In genomic region chr17:41116292-41116691, GRCh38 we compare ENCODE assay signal across 17 cellular contexts. TPM values are rescaled to one million over a fixed set of nuclear protein-coding genes. Genes with fewer than 3 reads are reported as not detected.
DNase-seq lines count a peak whose midpoint lies in the region; ATAC-seq lines count a peak whose summit lies in the region.
"Had no signal": no experiment of that assay in that cellular context is flagged by ENCODE, and none has a peak within 500 bp of the region (broad histone marks: within the 10 kb centered on the region; RNA-seq: fewer than 3 reads in every experiment).

No MANE protein-coding gene starts in this region.

- ATAC-seq in naive B cell (ENCODE audit: low read depth in 2 of 2) (peak; percentile 71 to 76), GM19328 (IDR thresholded peaks at IDR 0.05; ENCODE audit: unreplicated experiment) (no peak), left colon (no peak)
- ATAC-seq: HCT116 had no signal

- in situ Hi-C loops in SK-MEL-5 (cut with HindIII; ENCODE audit: low pct_unique_long_range_greater_than_20kb, low sequenced_read_pairs), result no loop called here

- H3K27ac Mint-ChIP-seq in naive B cell, result peak overlapping the region; percentile 89 to 100 (median 98)

- peaks cover 2 to 22% (median 14%) of the 10 kb centered on the region in 7 donors for H3K9me3 Mint-ChIP-seq in naive B cell

- intact Hi-C loops in left colon (cut with DNase I, micrococcal nuclease), result no loop called here

- H3K4me3 Mint-ChIP-seq in naive B cell, result peak overlapping the region in 7 of 8 donors; percentile 30 to 87 (median 66)

- peaks cover 14 to 33% of the 10 kb centered on the region in 2 donors for H3K36me3 Mint-ChIP-seq in naive B cell

- H3K4me1 Mint-ChIP-seq in naive B cell, result peaks cover 52 to 76% (median 58%) of the 10 kb centered on the region in 3 donors

- DNase-seq in EL (peak; percentile 66), MV-4-11 (lab: John Stamatoyannopoulos, UW) (peak; percentile 65), SK-MEL-5 (ENCODE audit: low read depth, low spot score) (peak; percentile 5), naive B cell (peak; percentile 74), GF-D8 (lab: John Stamatoyannopoulos, UW) (no peak), left colon (no peak), DMS79 (lab: John Stamatoyannopoulos, UW) (no peak)
- DNase-seq: ACHN, MM.1S, NCI-H1417 treated with DMSO at 0.1 percent for 48 hours, NCI-H2029 treated with DMSO at 0.1 percent for 48 hours, NCI-H524, PC-9, Right ventricle myocardium superior, T-helper 2 cell had no signal

- no peaks in the 10 kb centered on the region for H3K27me3 Mint-ChIP-seq in naive B cell

RNA-seq across cellular contexts. Expression of gene KRTAP4-11, which starts 1.9 kb away (rescaled TPM):
- not detected in 2 replicates for total RNA-seq in SK-MEL-5 (2014; rRNA removed; shearing (Covaris generic))
- polyA plus RNA-seq in SK-MEL-5 (2015; cell fraction: cytosol; rRNA removed), result not detected in 2 replicates
- not detected in 2 replicates for polyA plus RNA-seq in SK-MEL-5 (2015; cell fraction: nucleus; rRNA removed)
- not detected for polyA plus RNA-seq in naive B cell (ENCODE audit: low read depth in 6 of 6)
- total RNA-seq in left colon, result not detected
- total RNA-seq: PC-9, Right ventricle myocardium superior had no signal

RNA-seq across cellular contexts. Expression of gene KRTAP4-12, which starts 7.7 kb away (rescaled TPM):
- not detected in 2 replicates for total RNA-seq in SK-MEL-5 (2014; rRNA removed; shearing (Covaris generic))
- polyA plus RNA-seq in SK-MEL-5 (2015; cell fraction: cytosol; rRNA removed), result not detected in 2 replicates
- not detected in 2 replicates for polyA plus RNA-seq in SK-MEL-5 (2015; cell fraction: nucleus; rRNA removed)
- polyA plus RNA-seq in naive B cell (ENCODE audit: low read depth in 6 of 6), result 1 to 10 TPM in 2 of 6 donors, under 1 TPM in 2, not detected in 2; 0.30 to 3.3 (median 1.3) TPM
- not detected for total RNA-seq in left colon
- total RNA-seq: PC-9, Right ventricle myocardium superior had no signal

RNA-seq across cellular contexts. Expression of gene KRTAP4-9, which starts 11.1 kb away (rescaled TPM):
- not detected in 2 replicates for total RNA-seq in SK-MEL-5 (2014; rRNA removed; shearing (Covaris generic))
- polyA plus RNA-seq in SK-MEL-5 (2015; cell fraction: cytosol; rRNA removed), result not detected in 2 replicates
- not detected in 2 replicates for polyA plus RNA-seq in SK-MEL-5 (2015; cell fraction: nucleus; rRNA removed)
- polyA plus RNA-seq in naive B cell (ENCODE audit: low read depth in 6 of 6), result not detected
- not detected for total RNA-seq in left colon
- total RNA-seq: PC-9, Right ventricle myocardium superior had no signal

RNA-seq across cellular contexts. Expression of gene KRTAP4-16, which starts 14.3 kb away (rescaled TPM):
- not detected in 2 replicates for total RNA-seq in SK-MEL-5 (2014; rRNA removed; shearing (Covaris generic))
- not detected in 2 replicates for polyA plus RNA-seq in SK-MEL-5 (2015; cell fraction: cytosol; rRNA removed)
- not detected in 2 replicates for polyA plus RNA-seq in SK-MEL-5 (2015; cell fraction: nucleus; rRNA removed)
- polyA plus RNA-seq in naive B cell (ENCODE audit: low read depth in 6 of 6), result not detected
- not detected for total RNA-seq in left colon
- total RNA-seq: PC-9, Right ventricle myocardium superior had no signal

RNA-seq across cellular contexts. Expression of gene KRTAP4-8, which starts 18.4 kb away (rescaled TPM):
- total RNA-seq in SK-MEL-5 (2014; rRNA removed; shearing (Covaris generic)), result not detected in 2 replicates
- not detected in 2 replicates for polyA plus RNA-seq in SK-MEL-5 (2015; cell fraction: cytosol; rRNA removed)
- not detected in 2 replicates for polyA plus RNA-seq in SK-MEL-5 (2015; cell fraction: nucleus; rRNA removed)
- not detected for polyA plus RNA-seq in naive B cell (ENCODE audit: low read depth in 6 of 6)
- not detected for total RNA-seq in left colon
- total RNA-seq: PC-9, Right ventricle myocardium superior had no signal

Comparison
In these comparisons a context has a peak if more than half of its experiments do, and no peak if none do; other contexts are left out.
1. DNase-seq: peak in EL (single experiment), MV-4-11 (single experiment), SK-MEL-5 (single experiment) and naive B cell (single experiment); none in GF-D8 (single experiment), left colon (0 of 2) and DMS79 (single experiment).
2. ATAC-seq: peak in naive B cell (2 of 2); none in GM19328 (single experiment) and left colon (single experiment).